ENCODE assay signal across 8 cellular contexts in genomic region chr19:38647966-38648788, GRCh38. TPM values are rescaled to one million over a fixed set of nuclear protein-coding genes. Genes with fewer than 3 reads are reported as not detected.
DNase-seq lines count a peak whose midpoint lies in the region; ATAC-seq, FAIRE-seq and TF ChIP-seq lines count a peak whose summit lies in the region.

No MANE protein-coding gene starts in this region.

- TF ChIP-seq CTCF in heart right ventricle (IDR thresholded peaks at IDR 0.05) = no peak
- no peak for TF ChIP-seq CTCF in K562 (IDR thresholded peaks at IDR 0.05 in 2 of 3, conservative IDR thresholded peaks at IDR 0.05 in 1 of 3; ENCODE audit: insufficient read depth in 2 of 3, low read depth in 1 of 3, low read length in 3 of 3)

- peaks cover 29% of the 10 kb centered on the region for H4K20me1 ChIP-seq in K562 (replicated peaks; ENCODE audit: control insufficient read depth, insufficient read depth, low read length)

- H2BK120ac ChIP-seq in mesenchymal stem cell (ENCODE audit: low read depth, low read length) = peak overlapping the region; percentile 29

- no TSS peak for BruUV-seq in K562 (replicated peaks; lab: Mats Ljungman, UMichigan)

- POLR2A ChIA-PET in K562 (lab: Yijun Ruan, JAX) = interaction anchor here (0.6 to 3.8 kb wide), 10 partner anchors 9 to 98 kb away, joined by 3 to 17 read pairs (median 4); partner anchors contain the start of gene EIF3K

- no peak for TF ChIP-seq POLR2A in K562 (conservative IDR thresholded peaks at IDR 0.05)

- H3K23ac ChIP-seq in mesenchymal stem cell (ENCODE audit: low read length in 2 of 2) = peak overlapping the region; percentile 41 to 100

- H3K27ac ChIP-seq in heart right ventricle = peak overlapping the region; percentile 77 to 99 (median 96)
- peak overlapping the region; percentile 83 for H3K27ac ChIP-seq in K562 (ENCODE audit: extremely low read depth, low read depth, low read length)
- peak overlapping the region; percentile 77 for H3K27ac ChIP-seq in mesenchymal stem cell (ENCODE audit: low read length, poor library complexity, severe bottlenecking)
- H3K27ac ChIP-seq in urinary bladder (ENCODE audit: low read depth) = peak overlapping the region; percentile 94

- H3K18ac ChIP-seq in mesenchymal stem cell (ENCODE audit: low read depth in 1 of 2, low read length in 2 of 2) = peak overlapping the region; percentile 97 to 99

- H2BK15ac ChIP-seq in mesenchymal stem cell (ENCODE audit: low read depth, poor library complexity, severe bottlenecking) = peak overlapping the region; percentile 92

- H3K4me3 ChIP-seq in heart right ventricle (peak overlapping the region; percentile 74 to 99 (median 86)), K562 (peak overlapping the region; percentile 99), mesenchymal stem cell (ENCODE audit: insufficient read depth in 1 of 2, low read depth in 1 of 2, low read length in 2 of 2) (peak overlapping the region; percentile 98 to 100), urinary bladder (ENCODE audit: low read depth, low read length) (peak overlapping the region; percentile 91)

- H2AK5ac ChIP-seq in mesenchymal stem cell (ENCODE audit: low read length, severe bottlenecking) = peak overlapping the region; percentile 53

- peak overlapping the region; percentile 96 for H4K91ac ChIP-seq in mesenchymal stem cell (ENCODE audit: low read length)

- in situ Hi-C loops in K562 (cut with MboI) = no loop called here

- H3K79me2 ChIP-seq in K562 (ENCODE audit: control insufficient read depth, insufficient read depth, low read length) = peaks cover 58% of the 10 kb centered on the region

- H3K4me2 ChIP-seq in K562 (ENCODE audit: insufficient read depth, low read length) (peak overlapping the region; percentile 94), mesenchymal stem cell (ENCODE audit: low read length, poor library complexity, severe bottlenecking) (peak overlapping the region; percentile 85)

- H3K14ac ChIP-seq in mesenchymal stem cell (ENCODE audit: low read length in 2 of 2) = peak overlapping the region; percentile 9 to 89

- no peaks in the 10 kb centered on the region for H3K27me3 ChIP-seq in heart right ventricle
- H3K27me3 ChIP-seq in K562 (ENCODE audit: control insufficient read depth in 2 of 2, insufficient read depth in 2 of 2, low read length in 2 of 2) = no peaks in the 10 kb centered on the region
- no peaks in the 10 kb centered on the region for H3K27me3 ChIP-seq in mesenchymal stem cell (ENCODE audit: control insufficient read depth in 1 of 2, insufficient read depth in 1 of 2, low read length in 2 of 2)

- H3K9me1 ChIP-seq in K562 (ENCODE audit: control insufficient read depth, insufficient read depth, low read length) = no peaks in the 10 kb centered on the region

- FAIRE-seq in K562 (lab: Jason Lieb, UNC) = no peak

- peak overlapping the region; percentile 89 to 97 for H3K9ac ChIP-seq in K562 (ENCODE audit: insufficient read depth in 1 of 2, low read depth in 2 of 2, low read length in 2 of 2)
- peak overlapping the region; percentile 96 for H3K9ac ChIP-seq in mesenchymal stem cell (ENCODE audit: low read length)

- TF ChIP-seq RAD21 in K562 (CRISPR knock-in tag; conservative IDR thresholded peaks at IDR 0.05 in 1 of 2, IDR thresholded peaks at IDR 0.05 in 1 of 2) = no peak

- peaks cover 18 to 47% (median 43%) of the 10 kb centered on the region in 9 donors for H3K4me1 ChIP-seq in heart right ventricle
- peaks cover 31 to 41% of the 10 kb centered on the region in 2 experiments for H3K4me1 ChIP-seq in K562 (replicated peaks in 1 of 2; ENCODE audit: control insufficient read depth in 2 of 2, insufficient read depth in 2 of 2, low read length in 2 of 2)
- H3K4me1 ChIP-seq in mesenchymal stem cell (ENCODE audit: control insufficient read depth, insufficient read depth, low read depth, low read length) = peaks cover 16% of the 10 kb centered on the region
- H3K4me1 ChIP-seq in urinary bladder (ENCODE audit: insufficient read depth) = no peaks in the 10 kb centered on the region

- H3K79me1 ChIP-seq in mesenchymal stem cell (replicated peaks; ENCODE audit: low read length, poor library complexity, severe bottlenecking) = peaks cover 3% of the 10 kb centered on the region

- no peak for TF ChIP-seq EP300 in K562 (IDR thresholded peaks at IDR 0.05; ENCODE audit: low read length)

- H3K9me3 ChIP-seq in heart right ventricle = no peaks in the 10 kb centered on the region
- H3K9me3 ChIP-seq in K562 (replicated peaks; ENCODE audit: control insufficient read depth, insufficient read depth, low read depth, low read length) = no peaks in the 10 kb centered on the region
- no peaks in the 10 kb centered on the region for H3K9me3 ChIP-seq in mesenchymal stem cell (ENCODE audit: control insufficient read depth, low read length)

- H3K36me3 ChIP-seq in heart right ventricle (no peaks in the 10 kb centered on the region), K562 (ENCODE audit: control insufficient read depth, insufficient read depth, low read length) (peaks cover 12% of the 10 kb centered on the region; the same call in 2 of the 3 replicates), mesenchymal stem cell (ENCODE audit: control insufficient read depth in 1 of 2, insufficient read depth in 2 of 2, low read depth in 1 of 2, low read length in 2 of 2) (no peaks in the 10 kb centered on the region), urinary bladder (ENCODE audit: insufficient read depth) (no peaks in the 10 kb centered on the region)

- DNase-seq in heart right ventricle (no peak), Right ventricle myocardium superior (no peak), K562 (ENCODE audit: extremely low read depth in 1 of 4, low spot score in 3 of 4) (no peak), mesenchymal stem cell (peak; percentile 33), SIG-M5 (lab: John Stamatoyannopoulos, UW) (no peak), NCI-H128 (lab: John Stamatoyannopoulos, UW; ENCODE audit: unreplicated experiment) (no peak)

- peak overlapping the region; percentile 93 for H2BK5ac ChIP-seq in mesenchymal stem cell (ENCODE audit: low read depth, low read length, poor library complexity, severe bottlenecking)

- ATAC-seq in heart right ventricle = no peak
- ATAC-seq in Right ventricle myocardium superior (ENCODE audit: poor library complexity) = no peak
- no peak for ATAC-seq in K562
- ATAC-seq in HG02885 (IDR thresholded peaks at IDR 0.05; ENCODE audit: poor library complexity, unreplicated experiment) = no peak

- H2AFZ ChIP-seq in K562 (ENCODE audit: low read depth, low read length) (peak overlapping the region; percentile 62; the same call in 1 of the 2 replicates), mesenchymal stem cell (ENCODE audit: low read depth, low read length) (no peak overlapping the region)

- H2BK12ac ChIP-seq in mesenchymal stem cell (ENCODE audit: low read length in 2 of 2) = peak overlapping the region in 1 of 2 experiments; percentile 10

- CTCF ChIA-PET in K562 (lab: Yijun Ruan, JAX; ENCODE audit: low intra/inter-chr PET ratio) = no interaction called here

- WGBS in heart right ventricle, 2 donors = 0 to 3% methylated on average over 20 of the region's 20 CpGs
- WGBS in K562 (ENCODE audit: insufficient coverage, low coverage, missing lambda C conversion rate) = 1% methylated on average over 16 of the region's 20 CpGs
- under 1% methylated on average over 20 of the region's 20 CpGs for WGBS in mesenchymal stem cell
- under 1% methylated on average over 20 of the region's 20 CpGs for WGBS in urinary bladder

- peak overlapping the region; percentile 19 for H4K8ac ChIP-seq in mesenchymal stem cell (ENCODE audit: low read length)

- peak overlapping the region; percentile 27 to 99 for H3K4ac ChIP-seq in mesenchymal stem cell (ENCODE audit: low read depth in 1 of 2, low read length in 2 of 2)

- intact Hi-C loops in heart right ventricle (cut with DNase I) = loop anchor here in 7 of 10 donors (2.0 to 10.0 kb wide), 8 partner anchors 59 to 284 kb away; partner anchors contain the start of genes ECH1 (in 2 of the 7), MRPS12 (in 1 of the 7) and SARS2 (in 1 of the 7)
- intact Hi-C loops in Right ventricle myocardium superior (cut with DNase I) = no loop called here
- intact Hi-C loops in K562 (cut with micrococcal nuclease) = loop anchor here (1.0 kb wide), 1 partner anchor 11 kb away; no protein-coding TSS in a partner anchor

RNA-seq across cellular contexts. Expression of gene ACTN4, which starts 0.7 kb away (rescaled TPM):
- total RNA-seq in heart right ventricle (100 to 1,000 TPM; 129 to 291 (median 149) TPM), Right ventricle myocardium superior (125 TPM), K562 (2014; rRNA removed) (159 and 202 TPM in 2 replicates), K562 (2014; rRNA removed; fragmentation: Illumina TruSeq; extraction: Trizol) (67.2 and 80.0 TPM in 2 replicates), K562 (2015; rRNA removed; fragmentation: Illumina TruSeq; extraction: Trizol) (58.2 and 67.4 TPM in 2 replicates), K562 (2021) (362 and 385 TPM in 2 replicates), urinary bladder (140 TPM)
- polyA plus RNA-seq in heart right ventricle (100 to 1,000 TPM in 1 of 2 donors, 10 to 100 TPM in 1; 92.4 to 189 TPM), K562 (2011; rRNA removed) (130 and 299 TPM in 2 replicates), K562 (2014; fragmentation: Illumina TruSeq; extraction: Trizol) (149 and 163 TPM in 2 replicates), K562 (2014; fragmentation: Nextera tagmentation; extraction: Ambion mirVana) (1 to 10 TPM; 3.1 to 8.4 TPM), K562 (2014; rRNA removed) (115 and 125 TPM in 2 replicates), urinary bladder (304 TPM)
- 168 and 288 TPM in 2 replicates for total RNA-seq in K562 (2011; cell fraction: chromatin; rRNA removed; ENCODE audit: low replicate concordance)
- 79.0 and 102 TPM in 2 replicates for total RNA-seq in K562 (2011; cell fraction: nucleolus; rRNA removed)
- total RNA-seq in K562 (2011; cell fraction: nucleoplasm; rRNA removed) = 99.5 and 155 TPM in 2 replicates
- polyA plus RNA-seq in K562 (2011; cell fraction: cytosol; rRNA removed) = 90.1 and 157 TPM in 2 replicates
- polyA plus RNA-seq in K562 (2011; cell fraction: nucleus; rRNA removed) = 395 and 716 TPM in 2 replicates
- polyA plus RNA-seq in K562 (2012) = 444 and 454 TPM in 2 replicates
- polyA minus RNA-seq in K562 (2011; rRNA and poly(A)+ RNA removed) = 140 and 177 TPM in 2 replicates
- 135 and 194 TPM in 2 replicates for polyA minus RNA-seq in K562 (2011; cell fraction: cytosol; rRNA and poly(A)+ RNA removed)
- 51.4 and 130 TPM in 2 replicates for polyA minus RNA-seq in K562 (2011; cell fraction: nucleus; rRNA and poly(A)+ RNA removed)
- 259 TPM for polyA plus RNA-seq in mesenchymal stem cell (2013, experiment 1 of 2)
- 250 TPM for polyA plus RNA-seq in mesenchymal stem cell (2013, experiment 2 of 2)

RNA-seq across cellular contexts. Expression of gene EIF3K, which starts 29.2 kb away (rescaled TPM):
- total RNA-seq in heart right ventricle (100 to 1,000 TPM; 505 to 677 (median 631) TPM), Right ventricle myocardium superior (644 TPM), K562 (2014; rRNA removed) (733 and 769 TPM in 2 replicates), K562 (2014; rRNA removed; fragmentation: Illumina TruSeq; extraction: Trizol) (363 and 429 TPM in 2 replicates), K562 (2015; rRNA removed; fragmentation: Illumina TruSeq; extraction: Trizol) (589 and 623 TPM in 2 replicates), K562 (2021) (686 and 693 TPM in 2 replicates), urinary bladder (92.4 TPM)
- polyA plus RNA-seq in heart right ventricle (100 to 1,000 TPM; 572 to 845 TPM), K562 (2011; rRNA removed) (387 and 460 TPM in 2 replicates), K562 (2014; fragmentation: Illumina TruSeq; extraction: Trizol) (1,607 and 1,827 TPM in 2 replicates), K562 (2014; fragmentation: Nextera tagmentation; extraction: Ambion mirVana) (1,000 to 10,000 TPM; 1,193 to 1,486 TPM), K562 (2014; rRNA removed) (798 and 985 TPM in 2 replicates), urinary bladder (373 TPM)
- total RNA-seq in K562 (2011; cell fraction: chromatin; rRNA removed; ENCODE audit: low replicate concordance) = 131 and 282 TPM in 2 replicates
- 236 and 263 TPM in 2 replicates for total RNA-seq in K562 (2011; cell fraction: nucleolus; rRNA removed)
- total RNA-seq in K562 (2011; cell fraction: nucleoplasm; rRNA removed) = 210 and 273 TPM in 2 replicates
- polyA plus RNA-seq in K562 (2011; cell fraction: cytosol; rRNA removed) = 1,168 and 1,898 TPM in 2 replicates
- polyA plus RNA-seq in K562 (2011; cell fraction: nucleus; rRNA removed) = 374 and 383 TPM in 2 replicates
- polyA plus RNA-seq in K562 (2012) = 971 and 1,007 TPM in 2 replicates
- polyA minus RNA-seq in K562 (2011; rRNA and poly(A)+ RNA removed) = 447 and 499 TPM in 2 replicates
- polyA minus RNA-seq in K562 (2011; cell fraction: cytosol; rRNA and poly(A)+ RNA removed) = 339 and 351 TPM in 2 replicates
- 64.2 and 164 TPM in 2 replicates for polyA minus RNA-seq in K562 (2011; cell fraction: nucleus; rRNA and poly(A)+ RNA removed)
- polyA plus RNA-seq in mesenchymal stem cell (2013, experiment 1 of 2) = 221 TPM
- 218 TPM for polyA plus RNA-seq in mesenchymal stem cell (2013, experiment 2 of 2)

RNA-seq across cellular contexts. Expression of gene MAP4K1, which starts 30.4 kb away (rescaled TPM):
- total RNA-seq in heart right ventricle (1 to 10 TPM in 8 of 10 donors, under 1 TPM in 2; 0.52 to 9.1 (median 1.5) TPM), Right ventricle myocardium superior (1.3 TPM), K562 (2014; rRNA removed) (0.65 TPM in 1 of 2 replicates, not detected in the other), K562 (2014; rRNA removed; fragmentation: Illumina TruSeq; extraction: Trizol) (0.47 TPM in 1 of 2 replicates, not detected in the other), K562 (2015; rRNA removed; fragmentation: Illumina TruSeq; extraction: Trizol) (0.14 and 0.38 TPM in 2 replicates), K562 (2021) (3.0 and 3.2 TPM in 2 replicates), urinary bladder (2.2 TPM)
- polyA plus RNA-seq in heart right ventricle (1 to 10 TPM in 1 of 2 donors, under 1 TPM in 1; 0.99 to 2.1 TPM), K562 (2011; rRNA removed) (0.39 and 0.81 TPM in 2 replicates), K562 (2014; fragmentation: Illumina TruSeq; extraction: Trizol) (0.31 and 0.61 TPM in 2 replicates), K562 (2014; fragmentation: Nextera tagmentation; extraction: Ambion mirVana) (1 to 10 TPM in 1 of 2 experiments, under 1 TPM in 1; 0.99 to 1.4 TPM), K562 (2014; rRNA removed) (0.50 and 0.99 TPM in 2 replicates), urinary bladder (1.9 TPM)
- 1.7 and 3.2 TPM in 2 replicates for total RNA-seq in K562 (2011; cell fraction: chromatin; rRNA removed; ENCODE audit: low replicate concordance)
- total RNA-seq in K562 (2011; cell fraction: nucleolus; rRNA removed) = 0.83 and 1.8 TPM in 2 replicates
- total RNA-seq in K562 (2011; cell fraction: nucleoplasm; rRNA removed) = 0.92 and 2.5 TPM in 2 replicates
- polyA plus RNA-seq in K562 (2011; cell fraction: cytosol; rRNA removed) = 0.50 and 0.69 TPM in 2 replicates
- 2.9 and 4.0 TPM in 2 replicates for polyA plus RNA-seq in K562 (2011; cell fraction: nucleus; rRNA removed)
- 0.57 and 1.1 TPM in 2 replicates for polyA plus RNA-seq in K562 (2012)
- polyA minus RNA-seq in K562 (2011; rRNA and poly(A)+ RNA removed) = 0.27 and 0.91 TPM in 2 replicates
- polyA minus RNA-seq in K562 (2011; cell fraction: cytosol; rRNA and poly(A)+ RNA removed) = not detected in 2 replicates
- polyA minus RNA-seq in K562 (2011; cell fraction: nucleus; rRNA and poly(A)+ RNA removed) = 0.56 and 2.3 TPM in 2 replicates
- 0.14 TPM for polyA plus RNA-seq in mesenchymal stem cell (2013, experiment 1 of 2)
- 0.08 TPM for polyA plus RNA-seq in mesenchymal stem cell (2013, experiment 2 of 2)
